ENCODE assay signal across 11 cellular contexts in the genomic region with DNA sequence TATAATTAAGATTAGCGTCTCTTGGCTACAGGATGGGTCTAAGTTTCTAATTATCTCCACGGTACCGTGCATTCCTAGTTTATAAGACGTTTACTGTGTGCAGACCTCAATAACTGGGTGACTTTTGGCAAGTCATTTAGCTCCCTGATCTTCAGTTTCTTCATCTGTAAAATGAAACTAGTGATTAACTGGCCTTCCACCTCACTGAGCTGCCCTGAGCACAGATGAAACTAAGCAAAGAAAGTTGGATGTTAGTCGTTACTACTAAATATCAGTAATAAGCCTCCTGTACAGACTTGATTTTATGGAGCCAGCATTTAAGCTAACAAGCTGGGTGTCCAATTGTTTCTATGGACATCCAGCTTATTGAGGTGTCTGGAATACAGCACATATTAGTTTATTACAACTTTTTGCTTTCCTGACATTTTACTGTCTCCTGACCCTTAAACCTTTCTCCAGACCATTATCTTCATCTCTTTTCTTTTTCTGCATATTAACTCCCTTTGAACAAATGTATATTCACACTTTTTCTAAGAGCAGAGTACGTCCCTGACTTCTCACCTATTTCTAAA. TPM values are rescaled to one million over a fixed set of nuclear protein-coding genes. Genes with fewer than 3 reads are reported as not detected.
DNase-seq lines count a peak whose midpoint lies in the region; ATAC-seq and TF ChIP-seq lines count a peak whose summit lies in the region.
"Had no signal": no experiment of that assay in that cellular context is flagged by ENCODE, and none has a peak within 500 bp of the region (broad histone marks: within the 10 kb centered on the region; RNA-seq: fewer than 3 reads in every experiment).

No MANE protein-coding gene starts in this region.

- DNase-seq in GM10248 (ENCODE audit: extremely low spot score) (peak; percentile 16), natural killer cell (no peak), SHP77 treated with DMSO at 0.1 percent for 48 hours (lab: John Stamatoyannopoulos, UW) (no peak), NOMO-1 treated with DMSO at 0.1 percent for 48 hours (lab: John Stamatoyannopoulos, UW; ENCODE audit: unreplicated experiment) (no peak), left cardiac atrium (no peak), NCI-H2081 treated with DMSO at 0.1 percent for 48 hours (lab: John Stamatoyannopoulos, UW) (no peak)
- no peak for DNase-seq in activated T-helper 2 cell treated with anti-CD3 and anti-CD28 coated beads, Interferon-gamma antibody, Interleukin-2, Interleukin-4, amounts not matched to agents 10 μg/mL and 5 μg/mL and 100 μg/mL, durations not matched to agents 14 hours and 24 hours and 36 hours (ENCODE audit: low spot score)
- DNase-seq: HFFc6; KG1; NK-92 treated with Interleukin-12 subunit alpha and Interleukin-12 subunit beta, amount 100 ng/mL, for 24 hours had no signal

- peaks cover 42% of the 10 kb centered on the region for H3K27me3 Mint-ChIP-seq in activated T-helper 2 cell treated with anti-CD3 and anti-CD28 coated beads, Interferon-gamma antibody, Interleukin-2, Interleukin-4, amounts not matched to agents 10 μg/mL and 5 μg/mL and 100 μg/mL, durations not matched to agents 14 hours and 24 hours and 36 hours (ENCODE audit: low read depth)
- peaks cover 20 to 30% of the 10 kb centered on the region in 2 donors for H3K27me3 Mint-ChIP-seq in natural killer cell (ENCODE audit: low read depth in 2 of 2)

- no peaks in the 10 kb centered on the region for H3K36me3 Mint-ChIP-seq in activated T-helper 2 cell treated with anti-CD3 and anti-CD28 coated beads, Interferon-gamma antibody, Interleukin-2, Interleukin-4, amounts not matched to agents 10 μg/mL and 5 μg/mL and 100 μg/mL, durations not matched to agents 14 hours and 24 hours and 36 hours (ENCODE audit: low read depth)
- H3K36me3 Mint-ChIP-seq in natural killer cell: no peaks in the 10 kb centered on the region

- TF ChIP-seq CTCF in GM10248 (IDR thresholded peaks at IDR 0.05; ENCODE audit: control extremely low read depth, extremely low read depth, low read depth, missing control alignments) (no peak), natural killer cell (IDR thresholded peaks at IDR 0.05) (no peak)

- peaks cover 14% of the 10 kb centered on the region for H3K4me1 Mint-ChIP-seq in activated T-helper 2 cell treated with anti-CD3 and anti-CD28 coated beads, Interferon-gamma antibody, Interleukin-2, Interleukin-4, amounts not matched to agents 10 μg/mL and 5 μg/mL and 100 μg/mL, durations not matched to agents 14 hours and 24 hours and 36 hours (ENCODE audit: low read depth)
- peaks cover 0 to 4% of the 10 kb centered on the region in 2 donors for H3K4me1 Mint-ChIP-seq in natural killer cell

- H3K4me3 Mint-ChIP-seq in activated T-helper 2 cell treated with anti-CD3 and anti-CD28 coated beads, Interferon-gamma antibody, Interleukin-2, Interleukin-4, amounts not matched to agents 10 μg/mL and 5 μg/mL and 100 μg/mL, durations not matched to agents 14 hours and 24 hours and 36 hours (ENCODE audit: low read depth): peak overlapping the region; percentile 11
- H3K4me3 Mint-ChIP-seq in natural killer cell: peak overlapping the region; percentile 19
- H3K4me3 Mint-ChIP-seq: HFFc6 had no signal

- CTCF ChIA-PET in GM10248 (lab: Yijun Ruan, JAX): interaction anchor here (1.0 to 3.5 kb wide), 16 partner anchors 9 to 49 kb away, joined by 3 to 23 read pairs (median 7); a partner anchor contains a TSS

- H3K9me3 Mint-ChIP-seq in activated T-helper 2 cell treated with anti-CD3 and anti-CD28 coated beads, Interferon-gamma antibody, Interleukin-2, Interleukin-4, amounts not matched to agents 10 μg/mL and 5 μg/mL and 100 μg/mL, durations not matched to agents 14 hours and 24 hours and 36 hours: no peaks in the 10 kb centered on the region
- no peaks in the 10 kb centered on the region for H3K9me3 Mint-ChIP-seq in natural killer cell
- H3K9me3 Mint-ChIP-seq: HFFc6 had no signal

- peak; percentile 21 for ATAC-seq in GM21576 (IDR thresholded peaks at IDR 0.05; ENCODE audit: unreplicated experiment)
- ATAC-seq in natural killer cell: no peak
- ATAC-seq in left cardiac atrium: no peak

- H3K27ac Mint-ChIP-seq in activated T-helper 2 cell treated with anti-CD3 and anti-CD28 coated beads, Interferon-gamma antibody, Interleukin-2, Interleukin-4, amounts not matched to agents 10 μg/mL and 5 μg/mL and 100 μg/mL, durations not matched to agents 14 hours and 24 hours and 36 hours: no peak overlapping the region
- no peak overlapping the region for H3K27ac Mint-ChIP-seq in natural killer cell
- H3K27ac Mint-ChIP-seq: HFFc6 had no signal

- POLR2A ChIA-PET in GM10248 (lab: Yijun Ruan, JAX): interaction anchor here (0.7 to 2.4 kb wide), 6 partner anchors 24 to 119 kb away, joined by 3 to 10 read pairs (median 4); no protein-coding TSS in a partner anchor

- intact Hi-C loops in activated T-helper 2 cell treated with anti-CD3 and anti-CD28 coated beads, Interferon-gamma antibody, Interleukin-2, Interleukin-4, amounts not matched to agents 10 μg/mL and 5 μg/mL and 100 μg/mL, durations not matched to agents 14 hours and 24 hours and 36 hours (cut with micrococcal nuclease): loop anchor here (2.0 to 5.0 kb wide), 2 partner anchors 42 kb away; a partner anchor contains a TSS
- intact Hi-C loops in natural killer cell (cut with micrococcal nuclease): no loop called here
- intact Hi-C loops in left cardiac atrium (cut with DNase I): no loop called here

RNA-seq across cellular contexts. Expression of a gene that starts 1.1 kb away (rescaled TPM):
- not detected in 2 replicates for total RNA-seq in activated T-helper 2 cell treated with anti-CD3 and anti-CD28 coated beads, Interferon-gamma antibody, Interleukin-2, Interleukin-4, amounts not matched to agents 10 μg/mL and 5 μg/mL and 100 μg/mL, durations not matched to agents 14 hours and 24 hours and 36 hours
- total RNA-seq in natural killer cell (under 1 TPM; 0.19 to 0.48 (median 0.29) TPM), left cardiac atrium (not detected)
- total RNA-seq: HFFc6 had no signal

RNA-seq across cellular contexts. Expression of a gene that starts 40.7 kb away (rescaled TPM):
- total RNA-seq in activated T-helper 2 cell treated with anti-CD3 and anti-CD28 coated beads, Interferon-gamma antibody, Interleukin-2, Interleukin-4, amounts not matched to agents 10 μg/mL and 5 μg/mL and 100 μg/mL, durations not matched to agents 14 hours and 24 hours and 36 hours: not detected in 2 replicates
- 10 to 100 TPM in 1 of 3 donors, 1 to 10 TPM in 2; 1.5 to 39.4 (median 2.6) TPM for total RNA-seq in natural killer cell
- total RNA-seq in left cardiac atrium: 10 to 100 TPM in 1 of 2 donors, 1 to 10 TPM in 1; 4.0 to 11.3 TPM
- total RNA-seq: HFFc6 had no signal
